12 cellular contexts compared by ENCODE assay signal in the genomic region with DNA sequence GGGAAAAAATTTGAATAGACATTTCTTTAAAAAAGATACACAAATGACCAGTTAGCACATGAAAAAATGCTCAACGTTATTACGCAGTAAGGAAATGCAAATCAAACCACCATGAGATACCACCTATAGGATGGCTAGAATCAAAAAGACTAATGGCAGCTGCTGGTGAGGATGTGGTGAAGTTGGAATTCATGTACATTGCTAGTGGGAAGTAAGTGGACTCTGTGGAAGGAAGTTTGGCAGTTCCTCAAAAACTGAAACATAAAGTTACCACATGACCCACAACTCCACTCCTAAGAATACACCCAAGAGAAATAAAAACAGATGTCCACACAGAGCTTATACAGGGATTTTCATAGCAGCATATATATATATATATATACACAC.
DNase-seq lines count a peak whose midpoint lies in the region; ATAC-seq lines count a peak whose summit lies in the region.
"Had no signal": no experiment of that assay in that cellular context is flagged by ENCODE, and none has a peak within 500 bp of the region (broad histone marks: within the 10 kb centered on the region; RNA-seq: fewer than 3 reads in every experiment).

No MANE protein-coding gene starts in this region.

- peaks cover 44% of the 10 kb centered on the region for H3K36me3 Mint-ChIP-seq in stimulated activated naive CD8-positive, alpha-beta T cell treated with anti-CD3 and anti-CD28 coated beads, Interleukin-15, Interleukin-2, amounts not matched to agents 100 ng/mL and 50 ng/mL, for 24 hours (ENCODE audit: low read depth)

- DNase-seq in stimulated activated naive CD8-positive, alpha-beta T cell treated with anti-CD3 and anti-CD28 coated beads, Interleukin-15, Interleukin-2, amounts not matched to agents 100 U/mL and 50 U/mL, for 24 hours = no peak
- DNase-seq in SIG-M5 treated with dmso at 0.1 percent for 504 hours (lab: John Stamatoyannopoulos, UW; ENCODE audit: unreplicated experiment) = peak; percentile 88
- DNase-seq in fibroblast of peridontal ligament (ENCODE audit: extremely low read depth) = peak; percentile 95
- no peak for DNase-seq in amygdala (lab: John Stamatoyannopoulos, UW)
- no peak for DNase-seq in NCI-H446 (lab: John Stamatoyannopoulos, UW)
- DNase-seq: mesendoderm, NCI-H2107, stomach had no signal

- H3K27ac Mint-ChIP-seq in stimulated activated naive CD8-positive, alpha-beta T cell treated with anti-CD3 and anti-CD28 coated beads, Interleukin-15, Interleukin-2, amounts not matched to agents 100 ng/mL and 50 ng/mL, for 24 hours = peak overlapping the region; percentile 24
- H3K27ac Mint-ChIP-seq: GM23338 had no signal

- no peaks in the 10 kb centered on the region for H3K9me3 Mint-ChIP-seq in stimulated activated naive CD8-positive, alpha-beta T cell treated with anti-CD3 and anti-CD28 coated beads, Interleukin-15, Interleukin-2, amounts not matched to agents 100 ng/mL and 50 ng/mL, for 24 hours
- H3K9me3 Mint-ChIP-seq: GM23338 had no signal

- H3K4me1 Mint-ChIP-seq in stimulated activated naive CD8-positive, alpha-beta T cell treated with anti-CD3 and anti-CD28 coated beads, Interleukin-15, Interleukin-2, amounts not matched to agents 100 ng/mL and 50 ng/mL, for 24 hours (ENCODE audit: low read depth) = peaks cover 78% of the 10 kb centered on the region

- no peak overlapping the region for H3K4me3 Mint-ChIP-seq in stimulated activated naive CD8-positive, alpha-beta T cell treated with anti-CD3 and anti-CD28 coated beads, Interleukin-15, Interleukin-2, amounts not matched to agents 100 ng/mL and 50 ng/mL, for 24 hours
- H3K4me3 Mint-ChIP-seq: GM23338 had no signal

- no peaks in the 10 kb centered on the region for H3K27me3 Mint-ChIP-seq in stimulated activated naive CD8-positive, alpha-beta T cell treated with anti-CD3 and anti-CD28 coated beads, Interleukin-15, Interleukin-2, amounts not matched to agents 100 ng/mL and 50 ng/mL, for 24 hours

- ATAC-seq in stimulated activated naive CD8-positive, alpha-beta T cell treated with anti-CD3 and anti-CD28 coated beads, Interleukin-15, Interleukin-2, amounts not matched to agents 100 U/mL and 50 U/mL, for 24 hours = no peak
- ATAC-seq in HG03175 (IDR thresholded peaks at IDR 0.05; ENCODE audit: unreplicated experiment) (no peak), HG02870 (IDR thresholded peaks at IDR 0.05; ENCODE audit: unreplicated experiment) (no peak)
- ATAC-seq: GM23338 had no signal

Comparison
In these comparisons a context has a peak if more than half of its experiments do, and no peak if none do; other contexts are left out.
1. DNase-seq: peak in SIG-M5 treated with dmso at 0.1 percent for 504 hours (single experiment) and fibroblast of peridontal ligament (single experiment); none in stimulated activated naive CD8-positive, alpha-beta T cell treated with anti-CD3 and anti-CD28 coated beads, Interleukin-15, Interleukin-2, amounts not matched to agents 100 U/mL and 50 U/mL, for 24 hours (single experiment), amygdala (0 of 56) and NCI-H446 (0 of 2).